ENCODE assay signal across 1 cellular context in genomic region chr3:50358927-50359759, GRCh38.
TF ChIP-seq lines count a peak whose summit lies in the region.

Gene TMEM115 (minus strand): TSS chr3:50359521. CDS start chr3:50359063, 458 bp downstream.

TF ChIP-seq in K562, 482 proteins besides CTCF, POLR2A, EP300 and RAD21 (continued from another document):
- TF ChIP-seq CREB5 (CRISPR knock-in tag; IDR thresholded peaks at IDR 0.05): no peak
- TF ChIP-seq MYC (IDR thresholded peaks at IDR 0.05; ENCODE audit: low read depth, low read length): peak; percentile 54; the same call in 1 of the 2 replicates
- TF ChIP-seq MYC (CRISPR knock-in tag; IDR thresholded peaks at IDR 0.05; ENCODE audit: borderline replicate concordance, low read depth): no peak
- no peak for TF ChIP-seq ZNF551 (CRISPR knock-in tag; IDR thresholded peaks at IDR 0.05)
- TF ChIP-seq MTA3 (IDR thresholded peaks at IDR 0.05; ENCODE audit: borderline replicate concordance): peak; percentile 69; the same call in 1 of the 2 replicates
- peak; percentile 28; the same call in 1 of the 2 replicates for TF ChIP-seq ETV1 (tag; conservative IDR thresholded peaks at IDR 0.05; ENCODE audit: low read depth)
- TF ChIP-seq ZNF592 (IDR thresholded peaks at IDR 0.05): peak; percentile 51; the same call in 1 of the 2 replicates
- no peak for TF ChIP-seq ZBTB43 (CRISPR knock-in tag; IDR thresholded peaks at IDR 0.05)
- peak in 1 of 3 experiments; percentile 71 for TF ChIP-seq YY1 (IDR thresholded peaks at IDR 0.05; ENCODE audit: borderline replicate concordance in 1 of 3, control insufficient read depth in 1 of 3, extremely low read depth in 1 of 3, insufficient read depth in 3 of 3, insufficient read length in 1 of 3, insufficient replicate concordance in 2 of 3, low read depth in 1 of 3, low read length in 2 of 3)
- TF ChIP-seq HDAC3 (IDR thresholded peaks at IDR 0.05; ENCODE audit: borderline replicate concordance, partially characterized antibody): no peak
- TF ChIP-seq DACH1 (IDR thresholded peaks at IDR 0.05; ENCODE audit: partially characterized antibody): no peak
- TF ChIP-seq PKNOX1 (IDR thresholded peaks at IDR 0.05): no peak
- peak; percentile 64; the same call in 1 of the 2 replicates for TF ChIP-seq KAT7 (CRISPR knock-in tag; IDR thresholded peaks at IDR 0.05; ENCODE audit: borderline replicate concordance)
- peak; percentile 99 for TF ChIP-seq SIX5 (IDR thresholded peaks at IDR 0.05; ENCODE audit: borderline replicate concordance in 1 of 2, insufficient read depth in 1 of 2, low read depth in 1 of 2, low read length in 2 of 2)
- peak in 1 of 2 experiments; percentile 98 for TF ChIP-seq AFF1 (IDR thresholded peaks at IDR 0.05; ENCODE audit: low read depth in 1 of 2, partially characterized antibody in 2 of 2)
- peak; percentile 22 for TF ChIP-seq CCNT2 (IDR thresholded peaks at IDR 0.05; ENCODE audit: borderline replicate concordance, extremely low read depth, insufficient read length, low read depth, low read length)
- TF ChIP-seq CGGBP1 (CRISPR knock-in tag; IDR thresholded peaks at IDR 0.05): no peak
- no peak for TF ChIP-seq CAMTA2 (CRISPR knock-in tag; conservative IDR thresholded peaks at IDR 0.05)
- no peak for TF ChIP-seq SAP30 (IDR thresholded peaks at IDR 0.05; ENCODE audit: borderline replicate concordance, insufficient read depth, low read depth, low read length, poor library complexity, severe bottlenecking)
- TF ChIP-seq NFIC (IDR thresholded peaks at IDR 0.05): peak; percentile 27; the same call in 1 of the 2 replicates
- no peak for TF ChIP-seq RAD51 (IDR thresholded peaks at IDR 0.05; ENCODE audit: borderline replicate concordance, low read depth)
- peak; percentile 100 for TF ChIP-seq ETS1 (conservative IDR thresholded peaks at IDR 0.05; ENCODE audit: control insufficient read depth, low read depth, low read length)
- no peak for TF ChIP-seq CBX5 (IDR thresholded peaks at IDR 0.05; ENCODE audit: borderline replicate concordance, low read depth)
